Comparison of ENCODE assay signal across 10 cellular contexts in genomic region chr6:156933201-156934053, GRCh38.
DNase-seq lines count a peak whose midpoint lies in the region; ATAC-seq and TF ChIP-seq lines count a peak whose summit lies in the region.
"Had no signal": no experiment of that assay in that cellular context is flagged by ENCODE, and none has a peak within 500 bp of the region (broad histone marks: within the 10 kb centered on the region; RNA-seq: fewer than 3 reads in every experiment).

No MANE protein-coding gene starts in this region.

- peaks cover 0 to 9% (median 0%) of the 10 kb centered on the region in 3 donors for H3K36me3 ChIP-seq in esophagus squamous epithelium
- H3K36me3 ChIP-seq in psoas muscle (ENCODE audit: insufficient read depth in 1 of 2, low read depth in 1 of 2), result no peaks in the 10 kb centered on the region

- no peak for TF ChIP-seq POLR2A in esophagus squamous epithelium (IDR thresholded peaks at IDR 0.05)

- WGBS in esophagus squamous epithelium, 2 donors, result 35 to 46% methylated on average over 7 of the region's 7 CpGs
- 33 to 48% (median 38%) methylated on average over 7 of the region's 7 CpGs for WGBS in psoas muscle, 3 donors

- H3K27me3 Mint-ChIP-seq in activated CD8-positive, alpha-beta memory T cell treated with anti-CD3 and anti-CD28 coated beads, Interleukin-2, amount 10 ng/mL, durations not matched to agents 7 days and 5 days, result no peaks in the 10 kb centered on the region
- H3K27me3 Mint-ChIP-seq: activated naive CD8-positive, alpha-beta T cell treated with anti-CD3 and anti-CD28 coated beads, Interleukin-2, amount 10 ng/mL, durations not matched to agents 7 days and 5 days had no signal

- H3K4me3 ChIP-seq in esophagus squamous epithelium (no peak overlapping the region), psoas muscle (no peak overlapping the region)

- no peaks in the 10 kb centered on the region for H3K9me3 Mint-ChIP-seq in activated CD8-positive, alpha-beta memory T cell treated with anti-CD3 and anti-CD28 coated beads, Interleukin-2, amount 10 ng/mL, durations not matched to agents 7 days and 5 days (ENCODE audit: low read depth)
- H3K9me3 Mint-ChIP-seq in activated naive CD4-positive, alpha-beta T cell treated with anti-CD3 and anti-CD28 coated beads, Interleukin-2, amount 50 U/mL, for 72 hours, result no peaks in the 10 kb centered on the region
- H3K9me3 Mint-ChIP-seq: activated naive CD8-positive, alpha-beta T cell treated with anti-CD3 and anti-CD28 coated beads, Interleukin-2, amount 10 ng/mL, durations not matched to agents 7 days and 5 days had no signal

- H3K36me3 Mint-ChIP-seq in activated CD8-positive, alpha-beta memory T cell treated with anti-CD3 and anti-CD28 coated beads, Interleukin-2, amount 10 ng/mL, durations not matched to agents 7 days and 5 days, result peaks cover 11% of the 10 kb centered on the region
- peaks cover 0 to 19% of the 10 kb centered on the region in 2 donors for H3K36me3 Mint-ChIP-seq in activated naive CD4-positive, alpha-beta T cell treated with anti-CD3 and anti-CD28 coated beads, Interleukin-2, amount 50 U/mL, for 72 hours

- no peak overlapping the region for H3K27ac Mint-ChIP-seq in activated CD8-positive, alpha-beta memory T cell treated with anti-CD3 and anti-CD28 coated beads, Interleukin-2, amount 10 ng/mL, durations not matched to agents 7 days and 5 days
- H3K27ac Mint-ChIP-seq in activated naive CD4-positive, alpha-beta T cell treated with anti-CD3 and anti-CD28 coated beads, Interleukin-2, amount 50 U/mL, for 72 hours, result no peak overlapping the region
- H3K27ac Mint-ChIP-seq: activated naive CD8-positive, alpha-beta T cell treated with anti-CD3 and anti-CD28 coated beads, Interleukin-2, amount 10 ng/mL, durations not matched to agents 7 days and 5 days had no signal

- H3K9me3 ChIP-seq in esophagus squamous epithelium, result no peaks in the 10 kb centered on the region
- H3K9me3 ChIP-seq in psoas muscle, result no peaks in the 10 kb centered on the region

- H3K4me1 Mint-ChIP-seq in activated CD8-positive, alpha-beta memory T cell treated with anti-CD3 and anti-CD28 coated beads, Interleukin-2, amount 10 ng/mL, durations not matched to agents 7 days and 5 days, result peaks cover 20% of the 10 kb centered on the region

- ATAC-seq in psoas muscle (peak; percentile 48 to 66 (median 56)), GM19455 (IDR thresholded peaks at IDR 0.05; ENCODE audit: unreplicated experiment) (no peak)
- no peak for ATAC-seq in activated CD8-positive, alpha-beta memory T cell treated with anti-CD3 and anti-CD28 coated beads, Interleukin-2, amount 10 ng/mL, durations not matched to agents 7 days and 5 days
- no peak for ATAC-seq in activated naive CD4-positive, alpha-beta T cell treated with anti-CD3 and anti-CD28 coated beads, Interleukin-2, amount 50 U/mL, for 72 hours

- DNase-seq in HT-29 (ENCODE audit: low spot score) (peak; percentile 70), NCI-H526 treated with DMSO at 0.1 percent for 48 hours (lab: John Stamatoyannopoulos, UW) (peak; percentile 72), esophagus squamous epithelium (lab: John Stamatoyannopoulos, UW) (no peak), psoas muscle (no peak), KG1 (lab: John Stamatoyannopoulos, UW) (no peak)
- DNase-seq in activated CD8-positive, alpha-beta memory T cell treated with anti-CD3 and anti-CD28 coated beads, Interleukin-2, amount 10 ng/mL, durations not matched to agents 7 days and 5 days, result no peak
- DNase-seq in activated naive CD4-positive, alpha-beta T cell treated with anti-CD3 and anti-CD28 coated beads, Interleukin-2, amount 50 U/mL, for 72 hours (ENCODE audit: low spot score in 2 of 2), result no peak
- DNase-seq: activated naive CD8-positive, alpha-beta T cell treated with anti-CD3 and anti-CD28 coated beads, Interleukin-2, amount 10 ng/mL, durations not matched to agents 7 days and 5 days; occipital lobe had no signal

- peak overlapping the region in 3 of 4 donors; percentile 39 to 70 (median 56) for H3K27ac ChIP-seq in esophagus squamous epithelium
- peak overlapping the region; percentile 48 for H3K27ac ChIP-seq in psoas muscle

- TF ChIP-seq CTCF in esophagus squamous epithelium (IDR thresholded peaks at IDR 0.05) (no peak), psoas muscle (IDR thresholded peaks at IDR 0.05) (no peak)

- intact Hi-C loops in esophagus squamous epithelium (cut with DNase I), result no loop called here
- intact Hi-C loops in psoas muscle (cut with DNase I), result no loop called here

- H3K4me3 Mint-ChIP-seq in activated CD8-positive, alpha-beta memory T cell treated with anti-CD3 and anti-CD28 coated beads, Interleukin-2, amount 10 ng/mL, durations not matched to agents 7 days and 5 days, result no peak overlapping the region
- H3K4me3 Mint-ChIP-seq: activated naive CD8-positive, alpha-beta T cell treated with anti-CD3 and anti-CD28 coated beads, Interleukin-2, amount 10 ng/mL, durations not matched to agents 7 days and 5 days had no signal

- H3K27me3 ChIP-seq in esophagus squamous epithelium, result no peaks in the 10 kb centered on the region
- no peaks in the 10 kb centered on the region for H3K27me3 ChIP-seq in psoas muscle (ENCODE audit: insufficient read depth in 3 of 3, low read length in 2 of 3)

- CTCF ChIA-PET in activated CD8-positive, alpha-beta memory T cell treated with anti-CD3 and anti-CD28 coated beads, Interleukin-2, amount 10 ng/mL, durations not matched to agents 7 days and 5 days (lab: Charles Lee), result interaction anchor here (0.7 kb wide), 1 partner anchor 10 kb away, joined by 3 read pairs; no protein-coding TSS in a partner anchor

- peaks cover 0 to 43% (median 17%) of the 10 kb centered on the region in 3 donors for H3K4me1 ChIP-seq in esophagus squamous epithelium
- peaks cover 47% of the 10 kb centered on the region for H3K4me1 ChIP-seq in psoas muscle

Comparison
In these comparisons a context has a peak if more than half of its experiments do, and no peak if none do; other contexts are left out.
1. DNase-seq: peak in HT-29 (single experiment) and NCI-H526 treated with DMSO at 0.1 percent for 48 hours (single experiment); none in esophagus squamous epithelium (single experiment), psoas muscle (0 of 2), activated CD8-positive, alpha-beta memory T cell treated with anti-CD3 and anti-CD28 coated beads, Interleukin-2, amount 10 ng/mL, durations not matched to agents 7 days and 5 days (single experiment), activated naive CD4-positive, alpha-beta T cell treated with anti-CD3 and anti-CD28 coated beads, Interleukin-2, amount 50 U/mL, for 72 hours (0 of 2) and KG1 (single experiment).
2. ATAC-seq: peak in psoas muscle (4 of 4); none in activated CD8-positive, alpha-beta memory T cell treated with anti-CD3 and anti-CD28 coated beads, Interleukin-2, amount 10 ng/mL, durations not matched to agents 7 days and 5 days (single experiment), GM19455 (single experiment) and activated naive CD4-positive, alpha-beta T cell treated with anti-CD3 and anti-CD28 coated beads, Interleukin-2, amount 50 U/mL, for 72 hours (0 of 2).